Comparison of ENCODE assay signal across 29 cellular contexts in the genomic region with DNA sequence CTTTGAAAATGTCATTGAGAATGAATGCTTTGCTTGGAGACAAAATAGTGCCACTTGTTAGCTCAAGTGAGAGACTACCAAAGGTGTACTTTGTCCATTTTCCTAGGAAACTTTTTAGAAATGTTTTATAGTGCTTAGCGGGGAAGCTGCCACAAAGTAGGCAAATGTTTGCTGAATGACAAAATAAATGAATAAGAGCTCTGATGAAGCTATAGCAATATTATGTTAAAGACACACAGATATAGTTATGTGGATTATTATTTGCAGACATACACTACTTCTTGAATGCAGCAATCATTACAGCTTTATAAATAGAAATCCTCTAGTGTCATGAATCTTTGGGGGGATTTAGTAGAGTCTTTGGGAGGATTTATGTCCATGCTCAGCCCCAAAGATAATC.
"Had no signal": no experiment of that assay in that cellular context is flagged by ENCODE, and none has a peak within 500 bp of the region (broad histone marks: within the 10 kb centered on the region; RNA-seq: fewer than 3 reads in every experiment).

No MANE protein-coding gene starts in this region.

- H3K27me3 Mint-ChIP-seq: stimulated activated memory B cell treated with anti-CD40 and anti-IgM and Interleukin-4, amounts not matched to agents 10 μg/mL and 1 μg/mL and 100 μg/mL, for 72 hours; stimulated activated naive B cell treated with anti-CD40 and anti-IgM and Interleukin-4, amounts not matched to agents 10 μg/mL and 1 μg/mL and 100 μg/mL, for 72 hours; stimulated activated naive CD8-positive, alpha-beta T cell treated with anti-CD3 and anti-CD28 coated beads, Interleukin-15, amount 100 ng/mL, for 72 hours; stimulated activated naive CD8-positive, alpha-beta T cell treated with anti-CD3 and anti-CD28 coated beads, Interleukin-15, Interleukin-2, amounts not matched to agents 100 ng/mL and 50 ng/mL, for 24 hours; type B pancreatic cell had no signal

- H3K27ac Mint-ChIP-seq: stimulated activated effector memory CD8-positive, alpha-beta T cell treated with anti-CD3 and anti-CD28 coated beads, Interleukin-12 subunit alpha, Interleukin-12 subunit beta, amount 100 ng/mL, for 72 hours; stimulated activated memory B cell treated with anti-CD40 and anti-IgM and Interleukin-4, amounts not matched to agents 10 μg/mL and 1 μg/mL and 100 μg/mL, for 72 hours; stimulated activated naive B cell treated with anti-CD40 and anti-IgM and Interleukin-4, amounts not matched to agents 10 μg/mL and 1 μg/mL and 100 μg/mL, for 72 hours; stimulated activated naive CD8-positive, alpha-beta T cell treated with anti-CD3 and anti-CD28 coated beads, Interleukin-15, amount 100 ng/mL, for 72 hours; stimulated activated naive CD8-positive, alpha-beta T cell treated with anti-CD3 and anti-CD28 coated beads, Interleukin-15, Interleukin-2, amounts not matched to agents 100 ng/mL and 50 ng/mL, for 24 hours; type B pancreatic cell had no signal

- DNase-seq: stimulated activated CD4-positive, alpha-beta T cell treated with anti-CD3 and anti-CD28 coated beads, Interleukin-2, amount 100 ng/mL, for 48 hours; stimulated activated CD4-positive, alpha-beta T cell treated with anti-CD3 and anti-CD28 coated beads, Interleukin-4, amount 100 ng/mL, for 1 hour; stimulated activated CD4-positive, alpha-beta T cell treated with anti-CD3 and anti-CD28 coated beads, Interleukin-4, amount 100 ng/mL, for 24 hours; stimulated activated CD4-positive, alpha-beta T cell treated with anti-CD3 and anti-CD28 coated beads, Interleukin-4, amount 100 ng/mL, for 4 hours; stimulated activated CD8-positive, alpha-beta memory T cell treated with anti-CD3 and anti-CD28 coated beads, Interleukin-4, amount 100 ng/mL, for 48 hours; stimulated activated naive B cell treated with anti-CD40 and anti-IgM and Interleukin-4, amounts not matched to agents 10 μg/mL and 1 μg/mL and 100 μg/mL, for 72 hours; stimulated activated naive CD4-positive, alpha-beta T cell; stimulated activated naive CD4-positive, alpha-beta T cell treated with Interleukin-2 at 50 U/mL for 16 hours; stimulated activated naive CD8-positive, alpha-beta T cell treated with anti-CD3 and anti-CD28 coated beads, Interleukin-15, amount 100 ng/mL, for 72 hours; stimulated activated naive CD8-positive, alpha-beta T cell treated with anti-CD3 and anti-CD28 coated beads, Interleukin-15, Interleukin-2, amounts not matched to agents 100 U/mL and 50 U/mL, for 24 hours; stomach; substantia nigra; testis; thyroid gland; tibial artery; transverse colon; trophoblast cell; upper lobe of left lung; upper lobe of right lung; uterus had no signal

- H3K36me3 ChIP-seq: stomach, suprapubic skin, thoracic aorta, thyroid gland, tibial artery, tibial nerve, upper lobe of left lung, upper lobe of right lung, uterus, vagina had no signal

- H3K9me3 Mint-ChIP-seq: stimulated activated naive CD8-positive, alpha-beta T cell treated with anti-CD3 and anti-CD28 coated beads, Interleukin-15, Interleukin-2, amounts not matched to agents 100 ng/mL and 50 ng/mL, for 24 hours; type B pancreatic cell had no signal

- H3K36me3 Mint-ChIP-seq: stimulated activated effector memory CD8-positive, alpha-beta T cell treated with anti-CD3 and anti-CD28 coated beads, Interleukin-12 subunit alpha, Interleukin-12 subunit beta, amount 100 ng/mL, for 72 hours; stimulated activated memory B cell treated with anti-CD40 and anti-IgM and Interleukin-4, amounts not matched to agents 10 μg/mL and 1 μg/mL and 100 μg/mL, for 72 hours; stimulated activated naive B cell treated with anti-CD40 and anti-IgM and Interleukin-4, amounts not matched to agents 10 μg/mL and 1 μg/mL and 100 μg/mL, for 72 hours; type B pancreatic cell had no signal

- H3K4me3 Mint-ChIP-seq: stimulated activated effector memory CD8-positive, alpha-beta T cell treated with anti-CD3 and anti-CD28 coated beads, Interleukin-12 subunit alpha, Interleukin-12 subunit beta, amount 100 ng/mL, for 72 hours; stimulated activated memory B cell treated with anti-CD40 and anti-IgM and Interleukin-4, amounts not matched to agents 10 μg/mL and 1 μg/mL and 100 μg/mL, for 72 hours; stimulated activated naive B cell treated with anti-CD40 and anti-IgM and Interleukin-4, amounts not matched to agents 10 μg/mL and 1 μg/mL and 100 μg/mL, for 72 hours; stimulated activated naive CD8-positive, alpha-beta T cell treated with anti-CD3 and anti-CD28 coated beads, Interleukin-15, amount 100 ng/mL, for 72 hours; stimulated activated naive CD8-positive, alpha-beta T cell treated with anti-CD3 and anti-CD28 coated beads, Interleukin-15, Interleukin-2, amounts not matched to agents 100 ng/mL and 50 ng/mL, for 24 hours; type B pancreatic cell had no signal

- H3K9me3 ChIP-seq: stomach, suprapubic skin, testis, thoracic aorta, thyroid gland, tibial artery, tibial nerve, transverse colon, upper lobe of left lung, upper lobe of right lung, uterus, vagina had no signal

- ATAC-seq: stimulated activated effector memory CD8-positive, alpha-beta T cell treated with anti-CD3 and anti-CD28 coated beads, Interleukin-12 subunit alpha, Interleukin-12 subunit beta, amount 100 ng/mL, for 72 hours; stimulated activated memory B cell treated with anti-CD40 and anti-IgM and Interleukin-4, amounts not matched to agents 10 μg/mL and 1 μg/mL and 100 μg/mL, for 72 hours; stimulated activated naive B cell treated with anti-CD40 and anti-IgM and Interleukin-4, amounts not matched to agents 10 μg/mL and 1 μg/mL and 100 μg/mL, for 72 hours; stimulated activated naive CD8-positive, alpha-beta T cell treated with anti-CD3 and anti-CD28 coated beads, Interleukin-15, amount 100 ng/mL, for 72 hours; stimulated activated naive CD8-positive, alpha-beta T cell treated with anti-CD3 and anti-CD28 coated beads, Interleukin-15, Interleukin-2, amounts not matched to agents 100 U/mL and 50 U/mL, for 24 hours; upper lobe of right lung had no signal

- FAIRE-seq: urothelium cell line had no signal

- H3K4me1 ChIP-seq: stomach, suprapubic skin, testis, thyroid gland, tibial artery, tibial nerve, transverse colon, upper lobe of left lung, upper lobe of right lung, uterus, vagina had no signal

- H3K4me3 ChIP-seq: stomach, suprapubic skin, testis, thoracic aorta, thyroid gland, tibial artery, tibial nerve, transverse colon, upper lobe of left lung, upper lobe of right lung, uterus, vagina had no signal

- H3K4me1 Mint-ChIP-seq: stimulated activated effector memory CD8-positive, alpha-beta T cell treated with anti-CD3 and anti-CD28 coated beads, Interleukin-12 subunit alpha, Interleukin-12 subunit beta, amount 100 ng/mL, for 72 hours; stimulated activated memory B cell treated with anti-CD40 and anti-IgM and Interleukin-4, amounts not matched to agents 10 μg/mL and 1 μg/mL and 100 μg/mL, for 72 hours; stimulated activated naive B cell treated with anti-CD40 and anti-IgM and Interleukin-4, amounts not matched to agents 10 μg/mL and 1 μg/mL and 100 μg/mL, for 72 hours; stimulated activated naive CD8-positive, alpha-beta T cell treated with anti-CD3 and anti-CD28 coated beads, Interleukin-15, amount 100 ng/mL, for 72 hours had no signal

- H3K27ac ChIP-seq: stomach, suprapubic skin, testis, thoracic aorta, thyroid gland, tibial artery, tibial nerve, transverse colon, upper lobe of left lung, upper lobe of right lung, uterus, vagina had no signal

- H3K27me3 ChIP-seq: stomach, suprapubic skin, testis, thyroid gland, tibial artery, tibial nerve, transverse colon, upper lobe of left lung, upper lobe of right lung, uterus, vagina had no signal
